ENCODE assay signal across 15 cellular contexts in genomic region chr11:130513132-130513531, GRCh38.
DNase-seq lines count a peak whose midpoint lies in the region; ATAC-seq and TF ChIP-seq lines count a peak whose summit lies in the region.
"Had no signal": no experiment of that assay in that cellular context is flagged by ENCODE, and none has a peak within 500 bp of the region (broad histone marks: within the 10 kb centered on the region; RNA-seq: fewer than 3 reads in every experiment).

No MANE protein-coding gene starts in this region.

- no peak overlapping the region for H3K4me3 Mint-ChIP-seq in effector memory CD8-positive, alpha-beta T cell
- H3K4me3 Mint-ChIP-seq: activated CD4-positive, alpha-beta T cell treated with anti-CD3 and anti-CD28 coated beads, Interleukin-2, amount 10 ng/mL, durations not matched to agents 24 days and 14 days; activated naive CD4-positive, alpha-beta T cell treated with anti-CD3 and anti-CD28 coated beads, Interleukin-2, amount 10 ng/mL, durations not matched to agents 7 days and 5 days had no signal

- no peaks in the 10 kb centered on the region for H3K9me3 Mint-ChIP-seq in effector memory CD8-positive, alpha-beta T cell

- no peak overlapping the region for H3K27ac Mint-ChIP-seq in effector memory CD8-positive, alpha-beta T cell
- H3K27ac Mint-ChIP-seq: activated CD4-positive, alpha-beta T cell treated with anti-CD3 and anti-CD28 coated beads, Interleukin-2, amount 10 ng/mL, durations not matched to agents 24 days and 14 days; activated naive CD4-positive, alpha-beta T cell treated with anti-CD3 and anti-CD28 coated beads, Interleukin-2, amount 10 ng/mL, durations not matched to agents 7 days and 5 days; IgD-negative memory B cell had no signal

- DNase-seq in AG10803 (ENCODE audit: low read depth) (peak; percentile 76), M059J (ENCODE audit: low read depth) (peak; percentile 69), WERI-Rb-1 (peak; percentile 95), left colon (peak; percentile 56 to 81)
- no peak for DNase-seq in stimulated activated CD4-positive, alpha-beta T cell treated with anti-CD3 and anti-CD28 coated beads, Interleukin-4, amount 100 ng/mL, for 24 hours
- no peak for DNase-seq in effector memory CD8-positive, alpha-beta T cell
- DNase-seq: activated CD4-positive, alpha-beta T cell treated with anti-CD3 and anti-CD28 coated beads, Interleukin-2, amount 10 ng/mL, durations not matched to agents 24 days and 14 days; activated naive CD4-positive, alpha-beta T cell treated with anti-CD3 and anti-CD28 coated beads, Interleukin-2, amount 10 ng/mL, durations not matched to agents 7 days and 5 days; GOT3; pancreas; stimulated activated CD4-positive, alpha-beta T cell treated with anti-CD3 and anti-CD28 coated beads, Interleukin-4, amount 100 ng/mL, for 4 hours; substantia nigra had no signal

- H3K4me3 ChIP-seq in AG10803 (ENCODE audit: low read length) (no peak overlapping the region), WERI-Rb-1 (ENCODE audit: low read depth, low read length) (no peak overlapping the region)
- H3K4me3 ChIP-seq: pancreas had no signal

- H3K9me3 ChIP-seq in WERI-Rb-1 (ENCODE audit: severe bottlenecking), result no peaks in the 10 kb centered on the region
- H3K9me3 ChIP-seq: pancreas had no signal

- H3K4me1 Mint-ChIP-seq in effector memory CD8-positive, alpha-beta T cell (ENCODE audit: low read depth in 2 of 2), result no peaks in the 10 kb centered on the region
- H3K4me1 Mint-ChIP-seq: activated CD4-positive, alpha-beta T cell treated with anti-CD3 and anti-CD28 coated beads, Interleukin-2, amount 10 ng/mL, durations not matched to agents 24 days and 14 days; activated naive CD4-positive, alpha-beta T cell treated with anti-CD3 and anti-CD28 coated beads, Interleukin-2, amount 10 ng/mL, durations not matched to agents 7 days and 5 days; IgD-negative memory B cell had no signal

- peak overlapping the region; percentile 77 for H3K27ac ChIP-seq in WERI-Rb-1
- H3K27ac ChIP-seq: pancreas had no signal

- H3K27me3 ChIP-seq in WERI-Rb-1 (ENCODE audit: insufficient read depth, low read depth, severe bottlenecking), result no peaks in the 10 kb centered on the region
- H3K27me3 ChIP-seq: pancreas had no signal

- TF ChIP-seq CTCF in AG10803 (conservative IDR thresholded peaks at IDR 0.05; ENCODE audit: low read length) (no peak), WERI-Rb-1 (IDR thresholded peaks at IDR 0.05; ENCODE audit: low read depth, low read length) (no peak)

- intact Hi-C loops in left colon (cut with DNase I, micrococcal nuclease), result no loop called here

- H3K36me3 ChIP-seq in WERI-Rb-1, result no peaks in the 10 kb centered on the region
- H3K36me3 ChIP-seq: pancreas had no signal

- no peaks in the 10 kb centered on the region for H3K36me3 Mint-ChIP-seq in effector memory CD8-positive, alpha-beta T cell (ENCODE audit: insufficient read depth)
- H3K36me3 Mint-ChIP-seq: activated naive CD4-positive, alpha-beta T cell treated with anti-CD3 and anti-CD28 coated beads, Interleukin-2, amount 10 ng/mL, durations not matched to agents 7 days and 5 days; IgD-negative memory B cell had no signal

- ATAC-seq in left colon (peak; percentile 87), GM19397 (IDR thresholded peaks at IDR 0.05; ENCODE audit: unreplicated experiment) (no peak), GM21390 (IDR thresholded peaks at IDR 0.05; ENCODE audit: unreplicated experiment) (no peak)
- no peak for ATAC-seq in effector memory CD8-positive, alpha-beta T cell (replicated peaks)

- H3K27me3 Mint-ChIP-seq in effector memory CD8-positive, alpha-beta T cell, result peaks cover 16 to 45% of the 10 kb centered on the region in 2 donors
- H3K27me3 Mint-ChIP-seq: activated CD4-positive, alpha-beta T cell treated with anti-CD3 and anti-CD28 coated beads, Interleukin-2, amount 10 ng/mL, durations not matched to agents 24 days and 14 days had no signal

Comparison
In these comparisons a context has a peak if more than half of its experiments do, and no peak if none do; other contexts are left out.
1. DNase-seq: peak in AG10803 (single experiment), M059J (single experiment), WERI-Rb-1 (single experiment) and left colon (2 of 2); none in stimulated activated CD4-positive, alpha-beta T cell treated with anti-CD3 and anti-CD28 coated beads, Interleukin-4, amount 100 ng/mL, for 24 hours (single experiment) and effector memory CD8-positive, alpha-beta T cell (0 of 3).